ENCODE assay signal across 11 cellular contexts in genomic region chr20:35661908-35662307, GRCh38. TPM values are rescaled to one million over a fixed set of nuclear protein-coding genes. Genes with fewer than 3 reads are reported as not detected.
DNase-seq lines count a peak whose midpoint lies in the region; ATAC-seq, FAIRE-seq and TF ChIP-seq lines count a peak whose summit lies in the region.
"Had no signal": no experiment of that assay in that cellular context is flagged by ENCODE, and none has a peak within 500 bp of the region (broad histone marks: within the 10 kb centered on the region; RNA-seq: fewer than 3 reads in every experiment).

No MANE protein-coding gene starts in this region.

- TF ChIP-seq POLR2A in HepG2 (IDR thresholded peaks at IDR 0.05; ENCODE audit: insufficient read depth in 1 of 2, low read depth in 2 of 2, low read length in 2 of 2), result no peak

- peaks cover 78% of the 10 kb centered on the region for H3K79me2 ChIP-seq in HepG2 (ENCODE audit: insufficient read depth, low read length)

- ATAC-seq in left cardiac atrium (no peak), HepG2 (no peak), upper lobe of right lung (no peak), GM18907 (IDR thresholded peaks at IDR 0.05; ENCODE audit: unreplicated experiment) (no peak)
- no peak for ATAC-seq in activated naive CD8-positive, alpha-beta T cell treated with anti-CD3 and anti-CD28 coated beads, Interleukin-2, amount 50 U/mL, for 24 hours

- TF ChIP-seq EP300 in HepG2 (IDR thresholded peaks at IDR 0.05; ENCODE audit: low read depth in 2 of 2, low read length in 2 of 2), result no peak
- TF ChIP-seq EP300 in HepG2 (CRISPR knock-in tag; IDR thresholded peaks at IDR 0.05; ENCODE audit: borderline replicate concordance), result no peak

- 34% methylated on average over 3 of the region's 3 CpGs for WGBS in HepG2 (ENCODE audit: low lambda C conversion rate)

- BruUV-seq in HepG2 (replicated peaks; lab: Mats Ljungman, UMichigan), result no TSS peak

- H3K9me3 ChIP-seq in left ventricle myocardium inferior (replicated peaks), result no peaks in the 10 kb centered on the region
- no peaks in the 10 kb centered on the region for H3K9me3 ChIP-seq in HepG2 (ENCODE audit: low read length)
- H3K9me3 ChIP-seq in upper lobe of right lung, result no peaks in the 10 kb centered on the region

- H3K27ac Mint-ChIP-seq in activated naive CD8-positive, alpha-beta T cell treated with anti-CD3 and anti-CD28 coated beads, Interleukin-2, amount 50 U/mL, for 24 hours, result peak overlapping the region; percentile 98

- in situ Hi-C loops in HepG2 (cut with HindIII; ENCODE audit: extremely low pct_ligation_motif_present, low pct_unique_long_range_greater_than_20kb), result loop anchor here (5.0 kb wide), 1 partner anchor 45 kb away; the partner anchor contains the start of gene SPAG4

- peaks cover 63% of the 10 kb centered on the region for H3K4me1 Mint-ChIP-seq in activated naive CD8-positive, alpha-beta T cell treated with anti-CD3 and anti-CD28 coated beads, Interleukin-2, amount 50 U/mL, for 24 hours

- H3K4me3 ChIP-seq in left ventricle myocardium inferior, result peak overlapping the region; percentile 86
- peak overlapping the region; percentile 76 to 99 (median 79); a peak in 5 of 6 replicates for H3K4me3 ChIP-seq in HepG2 (replicated peaks in 1 of 3; ENCODE audit: insufficient read depth in 1 of 3, low read depth in 2 of 3, low read length in 3 of 3)
- peak overlapping the region; percentile 90 for H3K4me3 ChIP-seq in upper lobe of right lung

- peak overlapping the region; percentile 99 for H3K9ac ChIP-seq in HepG2 (ENCODE audit: insufficient read depth, low read depth, low read length)

- no peaks in the 10 kb centered on the region for H3K9me3 Mint-ChIP-seq in activated naive CD8-positive, alpha-beta T cell treated with anti-CD3 and anti-CD28 coated beads, Interleukin-2, amount 50 U/mL, for 24 hours

- peak overlapping the region; percentile 80 for H3K4me3 Mint-ChIP-seq in activated naive CD8-positive, alpha-beta T cell treated with anti-CD3 and anti-CD28 coated beads, Interleukin-2, amount 50 U/mL, for 24 hours

- no peaks in the 10 kb centered on the region for H3K27me3 ChIP-seq in left ventricle myocardium inferior (ENCODE audit: low read depth)
- no peaks in the 10 kb centered on the region; a peak in 1 of 5 replicates for H3K27me3 ChIP-seq in HepG2 (ENCODE audit: control insufficient read depth in 1 of 2, insufficient read depth in 2 of 2, low read length in 2 of 2)
- no peaks in the 10 kb centered on the region for H3K27me3 ChIP-seq in upper lobe of right lung

- peaks cover 46% of the 10 kb centered on the region for H3K36me3 Mint-ChIP-seq in activated naive CD8-positive, alpha-beta T cell treated with anti-CD3 and anti-CD28 coated beads, Interleukin-2, amount 50 U/mL, for 24 hours (ENCODE audit: low read depth)

- intact Hi-C loops in left ventricle myocardium inferior (cut with micrococcal nuclease), result no loop called here
- intact Hi-C loops in left cardiac atrium (cut with DNase I), result loop anchor here in 1 of 2 donors (5.0 kb wide), 1 partner anchor 45 kb away; the partner anchor contains the start of gene SPAG4
- intact Hi-C loops in HepG2 (cut with micrococcal nuclease; ENCODE audit: unreplicated experiment), result no loop called here
- intact Hi-C loops in upper lobe of right lung (cut with DNase I), result no loop called here

- H3K36me3 ChIP-seq in left ventricle myocardium inferior, result no peaks in the 10 kb centered on the region
- peaks cover 0 to 7% of the 10 kb centered on the region in 2 experiments; a peak in 3 of 5 replicates for H3K36me3 ChIP-seq in HepG2 (replicated peaks in 1 of 2; ENCODE audit: control insufficient read depth in 1 of 2, insufficient read depth in 2 of 2, low read length in 2 of 2)
- no peaks in the 10 kb centered on the region for H3K36me3 ChIP-seq in upper lobe of right lung

- no peaks in the 10 kb centered on the region for H3K27me3 Mint-ChIP-seq in activated naive CD8-positive, alpha-beta T cell treated with anti-CD3 and anti-CD28 coated beads, Interleukin-2, amount 50 U/mL, for 24 hours

- POLR2A ChIA-PET in HepG2 (lab: Yijun Ruan, JAX), result interaction anchor here (2.5 kb wide), 1 partner anchor 81 kb away, joined by 20 read pairs; the partner anchor contains the start of gene RBM39

- H3K4me1 ChIP-seq in left ventricle myocardium inferior, result peaks cover 80% of the 10 kb centered on the region
- H3K4me1 ChIP-seq in HepG2 (ENCODE audit: insufficient read depth, low read length), result peaks cover 64% of the 10 kb centered on the region
- peaks cover 55% of the 10 kb centered on the region for H3K4me1 ChIP-seq in upper lobe of right lung

- H4K20me1 ChIP-seq in HepG2 (ENCODE audit: insufficient read depth, low read length), result peaks cover 70% of the 10 kb centered on the region

- no peak overlapping the region for H3K27ac ChIP-seq in left ventricle myocardium inferior (replicated peaks)
- peak overlapping the region; percentile 10 for H3K27ac ChIP-seq in HepG2 (ENCODE audit: extremely low read length, insufficient read depth, low read length)
- H3K27ac ChIP-seq in upper lobe of right lung, result no peak overlapping the region

- CTCF ChIA-PET in HepG2 (lab: Yijun Ruan, JAX; ENCODE audit: low intra/inter-chr PET ratio, low total read pairs), result no interaction called here

- no peak for FAIRE-seq in HepG2 (lab: Jason Lieb, UNC)
- FAIRE-seq: TTC549 had no signal

- no peak for TF ChIP-seq CTCF in left ventricle myocardium inferior (IDR thresholded peaks at IDR 0.05; ENCODE audit: borderline replicate concordance)
- no peak for TF ChIP-seq CTCF in HepG2 (CRISPR knock-in tag; IDR thresholded peaks at IDR 0.05)
- TF ChIP-seq CTCF in upper lobe of right lung (IDR thresholded peaks at IDR 0.05), result no peak

- peak overlapping the region; percentile 95 for H3K4me2 ChIP-seq in HepG2 (ENCODE audit: low read depth, low read length)

- no peak for TF ChIP-seq RAD21 in HepG2 (CRISPR knock-in tag; IDR thresholded peaks at IDR 0.05)

- DNase-seq in left ventricle myocardium inferior (no peak), left cardiac atrium (no peak), HepG2 (ENCODE audit: low spot score) (no peak), upper lobe of right lung (no peak), NCI-H2227 treated with DMSO at 0.1 percent for 48 hours (lab: John Stamatoyannopoulos, UW) (no peak), NOMO-1 treated with DMSO at 0.1 percent for 48 hours (lab: John Stamatoyannopoulos, UW; ENCODE audit: unreplicated experiment) (no peak)
- no peak for DNase-seq in activated naive CD8-positive, alpha-beta T cell treated with anti-CD3 and anti-CD28 coated beads, Interleukin-2, amount 50 U/mL, for 24 hours
- DNase-seq: erythroblast; stimulated activated CD4-positive, alpha-beta T cell treated with anti-CD3 and anti-CD28 coated beads, Interleukin-12 subunit alpha, Interleukin-12 subunit beta, amount 100 ng/mL, for 4 hours had no signal

- H2AFZ ChIP-seq in HepG2 (ENCODE audit: low read length), result no peak overlapping the region

RNA-seq across cellular contexts. Expression of gene CPNE1, which starts 2.8 kb away (rescaled TPM):
- total RNA-seq in left ventricle myocardium inferior, result 47.3 TPM
- 10 to 100 TPM; 69.1 to 84.1 TPM for total RNA-seq in left cardiac atrium
- total RNA-seq in HepG2 (2016; rRNA removed; fragmentation: Illumina TruSeq; extraction: Trizol), result 431 and 439 TPM in 2 replicates
- 101 and 106 TPM in 2 replicates for total RNA-seq in HepG2 (2016; cell fraction: cytosol; rRNA removed; fragmentation: Illumina TruSeq; extraction: Trizol; ENCODE audit: low read depth)
- total RNA-seq in HepG2 (2016; cell fraction: insoluble cytoplasmic fraction; rRNA removed; fragmentation: Illumina TruSeq; extraction: Trizol), result 375 and 428 TPM in 2 replicates
- 226 and 229 TPM in 2 replicates for total RNA-seq in HepG2 (2016; cell fraction: membrane; rRNA removed; fragmentation: Illumina TruSeq; extraction: Trizol)
- total RNA-seq in HepG2 (2016; cell fraction: nucleus; rRNA removed; fragmentation: Illumina TruSeq; extraction: Trizol), result 227 and 285 TPM in 2 replicates
- polyA plus RNA-seq in HepG2 (2011; rRNA removed), result 369 and 408 TPM in 2 replicates
- polyA plus RNA-seq in HepG2 (2011; cell fraction: cytosol; rRNA removed), result 458 and 619 TPM in 2 replicates
- polyA plus RNA-seq in HepG2 (2011; cell fraction: nucleus; rRNA removed), result 810 and 933 TPM in 2 replicates
- polyA plus RNA-seq in HepG2 (2012), result 457 and 478 TPM in 2 replicates
- 121 and 137 TPM in 2 replicates for polyA plus RNA-seq in HepG2 (2016; cell fraction: cytosol; fragmentation: Illumina TruSeq; extraction: Trizol; ENCODE audit: low read depth)
- polyA plus RNA-seq in HepG2 (2016; cell fraction: insoluble cytoplasmic fraction; fragmentation: Illumina TruSeq; extraction: Trizol; ENCODE audit: low read depth), result 374 and 508 TPM in 2 replicates
- polyA plus RNA-seq in HepG2 (2016; cell fraction: membrane; fragmentation: Illumina TruSeq; extraction: Trizol; ENCODE audit: low read depth), result 213 and 247 TPM in 2 replicates
- 541 and 549 TPM in 2 replicates for polyA plus RNA-seq in HepG2 (2016; cell fraction: nucleus; fragmentation: Illumina TruSeq; extraction: Trizol; ENCODE audit: insufficient read depth, low read depth)
- 283 and 707 TPM in 2 replicates for polyA minus RNA-seq in HepG2 (2011; rRNA and poly(A)+ RNA removed; ENCODE audit: low replicate concordance)
- 243 and 283 TPM in 2 replicates for polyA minus RNA-seq in HepG2 (2011; cell fraction: cytosol; rRNA and poly(A)+ RNA removed)
- 258 and 260 TPM in 2 replicates for polyA minus RNA-seq in HepG2 (2011; cell fraction: nucleus; rRNA and poly(A)+ RNA removed)
- 179 TPM for total RNA-seq in upper lobe of right lung

RNA-seq across cellular contexts. Expression of gene RBM12, which starts 2.8 kb away (rescaled TPM):
- total RNA-seq in left ventricle myocardium inferior, result 46.2 TPM
- total RNA-seq in left cardiac atrium, result 10 to 100 TPM; 44.6 to 62.7 TPM
- 104 and 111 TPM in 2 replicates for total RNA-seq in HepG2 (2016; rRNA removed; fragmentation: Illumina TruSeq; extraction: Trizol)
- 14.8 and 16.3 TPM in 2 replicates for total RNA-seq in HepG2 (2016; cell fraction: cytosol; rRNA removed; fragmentation: Illumina TruSeq; extraction: Trizol; ENCODE audit: low read depth)
- 99.0 and 104 TPM in 2 replicates for total RNA-seq in HepG2 (2016; cell fraction: insoluble cytoplasmic fraction; rRNA removed; fragmentation: Illumina TruSeq; extraction: Trizol)
- 35.0 and 42.5 TPM in 2 replicates for total RNA-seq in HepG2 (2016; cell fraction: membrane; rRNA removed; fragmentation: Illumina TruSeq; extraction: Trizol)
- 73.6 and 78.3 TPM in 2 replicates for total RNA-seq in HepG2 (2016; cell fraction: nucleus; rRNA removed; fragmentation: Illumina TruSeq; extraction: Trizol)
- 84.9 and 97.9 TPM in 2 replicates for polyA plus RNA-seq in HepG2 (2011; rRNA removed)
- 68.6 and 77.9 TPM in 2 replicates for polyA plus RNA-seq in HepG2 (2011; cell fraction: cytosol; rRNA removed)
- polyA plus RNA-seq in HepG2 (2011; cell fraction: nucleus; rRNA removed), result 101 and 129 TPM in 2 replicates
- 41.4 and 42.7 TPM in 2 replicates for polyA plus RNA-seq in HepG2 (2012)
- polyA plus RNA-seq in HepG2 (2016; cell fraction: cytosol; fragmentation: Illumina TruSeq; extraction: Trizol; ENCODE audit: low read depth), result 1.7 and 2.2 TPM in 2 replicates
- polyA plus RNA-seq in HepG2 (2016; cell fraction: insoluble cytoplasmic fraction; fragmentation: Illumina TruSeq; extraction: Trizol; ENCODE audit: low read depth), result 58.1 and 68.5 TPM in 2 replicates
- polyA plus RNA-seq in HepG2 (2016; cell fraction: membrane; fragmentation: Illumina TruSeq; extraction: Trizol; ENCODE audit: low read depth), result 8.8 and 10.1 TPM in 2 replicates
- polyA plus RNA-seq in HepG2 (2016; cell fraction: nucleus; fragmentation: Illumina TruSeq; extraction: Trizol; ENCODE audit: insufficient read depth, low read depth), result 74.6 and 75.6 TPM in 2 replicates
- 373 and 464 TPM in 2 replicates for polyA minus RNA-seq in HepG2 (2011; rRNA and poly(A)+ RNA removed; ENCODE audit: low replicate concordance)
- 67.4 and 80.5 TPM in 2 replicates for polyA minus RNA-seq in HepG2 (2011; cell fraction: cytosol; rRNA and poly(A)+ RNA removed)
- polyA minus RNA-seq in HepG2 (2011; cell fraction: nucleus; rRNA and poly(A)+ RNA removed), result 128 and 140 TPM in 2 replicates
- total RNA-seq in upper lobe of right lung, result 72.5 TPM

RNA-seq across cellular contexts. Expression of gene NFS1, which starts 37.2 kb away (rescaled TPM):
- total RNA-seq in left ventricle myocardium inferior (60.8 TPM), left cardiac atrium (10 to 100 TPM; 33.6 to 36.8 TPM), HepG2 (2016; rRNA removed; fragmentation: Illumina TruSeq; extraction: Trizol) (88.1 and 94.4 TPM in 2 replicates), upper lobe of right lung (19.5 TPM)
- total RNA-seq in HepG2 (2016; cell fraction: cytosol; rRNA removed; fragmentation: Illumina TruSeq; extraction: Trizol; ENCODE audit: low read depth), result 7.6 and 8.7 TPM in 2 replicates
- total RNA-seq in HepG2 (2016; cell fraction: insoluble cytoplasmic fraction; rRNA removed; fragmentation: Illumina TruSeq; extraction: Trizol), result 82.1 and 92.4 TPM in 2 replicates
- total RNA-seq in HepG2 (2016; cell fraction: membrane; rRNA removed; fragmentation: Illumina TruSeq; extraction: Trizol), result 25.4 and 28.4 TPM in 2 replicates
- total RNA-seq in HepG2 (2016; cell fraction: nucleus; rRNA removed; fragmentation: Illumina TruSeq; extraction: Trizol), result 45.9 and 47.9 TPM in 2 replicates
- 61.8 and 65.9 TPM in 2 replicates for polyA plus RNA-seq in HepG2 (2011; rRNA removed)
- polyA plus RNA-seq in HepG2 (2011; cell fraction: cytosol; rRNA removed), result 56.2 and 69.5 TPM in 2 replicates
- polyA plus RNA-seq in HepG2 (2011; cell fraction: nucleus; rRNA removed), result 70.7 and 72.8 TPM in 2 replicates
- polyA plus RNA-seq in HepG2 (2012), result 36.7 and 39.1 TPM in 2 replicates
- 6.5 and 6.6 TPM in 2 replicates for polyA plus RNA-seq in HepG2 (2016; cell fraction: cytosol; fragmentation: Illumina TruSeq; extraction: Trizol; ENCODE audit: low read depth)
- polyA plus RNA-seq in HepG2 (2016; cell fraction: insoluble cytoplasmic fraction; fragmentation: Illumina TruSeq; extraction: Trizol; ENCODE audit: low read depth), result 86.7 and 90.3 TPM in 2 replicates
- 16.6 and 16.9 TPM in 2 replicates for polyA plus RNA-seq in HepG2 (2016; cell fraction: membrane; fragmentation: Illumina TruSeq; extraction: Trizol; ENCODE audit: low read depth)
- 69.1 and 70.6 TPM in 2 replicates for polyA plus RNA-seq in HepG2 (2016; cell fraction: nucleus; fragmentation: Illumina TruSeq; extraction: Trizol; ENCODE audit: insufficient read depth, low read depth)
- 67.9 and 114 TPM in 2 replicates for polyA minus RNA-seq in HepG2 (2011; rRNA and poly(A)+ RNA removed; ENCODE audit: low replicate concordance)
- 23.0 and 27.1 TPM in 2 replicates for polyA minus RNA-seq in HepG2 (2011; cell fraction: cytosol; rRNA and poly(A)+ RNA removed)
- 20.9 and 23.7 TPM in 2 replicates for polyA minus RNA-seq in HepG2 (2011; cell fraction: nucleus; rRNA and poly(A)+ RNA removed)

RNA-seq across cellular contexts. Expression of gene ROMO1, which starts 37.3 kb away (rescaled TPM):
- total RNA-seq in left ventricle myocardium inferior (210 TPM), left cardiac atrium (100 to 1,000 TPM; 172 to 184 TPM), HepG2 (2016; rRNA removed; fragmentation: Illumina TruSeq; extraction: Trizol) (636 and 726 TPM in 2 replicates), upper lobe of right lung (77.9 TPM)
- 328 and 530 TPM in 2 replicates for total RNA-seq in HepG2 (2016; cell fraction: cytosol; rRNA removed; fragmentation: Illumina TruSeq; extraction: Trizol; ENCODE audit: low read depth)
- 687 and 846 TPM in 2 replicates for total RNA-seq in HepG2 (2016; cell fraction: insoluble cytoplasmic fraction; rRNA removed; fragmentation: Illumina TruSeq; extraction: Trizol)
- total RNA-seq in HepG2 (2016; cell fraction: membrane; rRNA removed; fragmentation: Illumina TruSeq; extraction: Trizol), result 460 and 632 TPM in 2 replicates
- 223 and 226 TPM in 2 replicates for total RNA-seq in HepG2 (2016; cell fraction: nucleus; rRNA removed; fragmentation: Illumina TruSeq; extraction: Trizol)
- polyA plus RNA-seq in HepG2 (2011; rRNA removed), result 688 and 755 TPM in 2 replicates
- 1,254 and 1,646 TPM in 2 replicates for polyA plus RNA-seq in HepG2 (2011; cell fraction: cytosol; rRNA removed)
- polyA plus RNA-seq in HepG2 (2011; cell fraction: nucleus; rRNA removed), result 503 and 546 TPM in 2 replicates
- 282 and 451 TPM in 2 replicates for polyA plus RNA-seq in HepG2 (2012)
- 292 and 453 TPM in 2 replicates for polyA plus RNA-seq in HepG2 (2016; cell fraction: cytosol; fragmentation: Illumina TruSeq; extraction: Trizol; ENCODE audit: low read depth)
- 479 and 541 TPM in 2 replicates for polyA plus RNA-seq in HepG2 (2016; cell fraction: insoluble cytoplasmic fraction; fragmentation: Illumina TruSeq; extraction: Trizol; ENCODE audit: low read depth)
- polyA plus RNA-seq in HepG2 (2016; cell fraction: membrane; fragmentation: Illumina TruSeq; extraction: Trizol; ENCODE audit: low read depth), result 317 and 387 TPM in 2 replicates
- 282 and 344 TPM in 2 replicates for polyA plus RNA-seq in HepG2 (2016; cell fraction: nucleus; fragmentation: Illumina TruSeq; extraction: Trizol; ENCODE audit: insufficient read depth, low read depth)
- 60.0 and 169 TPM in 2 replicates for polyA minus RNA-seq in HepG2 (2011; rRNA and poly(A)+ RNA removed; ENCODE audit: low replicate concordance)
- polyA minus RNA-seq in HepG2 (2011; cell fraction: cytosol; rRNA and poly(A)+ RNA removed), result 79.8 and 108 TPM in 2 replicates
- 30.8 and 37.7 TPM in 2 replicates for polyA minus RNA-seq in HepG2 (2011; cell fraction: nucleus; rRNA and poly(A)+ RNA removed)

RNA-seq across cellular contexts. Expression of gene SPAG4, which starts 46.3 kb away (rescaled TPM):
- total RNA-seq in left ventricle myocardium inferior, result 2.3 TPM
- 1 to 10 TPM; 2.5 to 6.0 TPM for total RNA-seq in left cardiac atrium
- total RNA-seq in HepG2 (2016; rRNA removed; fragmentation: Illumina TruSeq; extraction: Trizol), result 2.5 and 5.8 TPM in 2 replicates
- total RNA-seq in HepG2 (2016; cell fraction: cytosol; rRNA removed; fragmentation: Illumina TruSeq; extraction: Trizol; ENCODE audit: low read depth), result 2.5 and 4.4 TPM in 2 replicates
- 4.1 and 5.3 TPM in 2 replicates for total RNA-seq in HepG2 (2016; cell fraction: insoluble cytoplasmic fraction; rRNA removed; fragmentation: Illumina TruSeq; extraction: Trizol)
- total RNA-seq in HepG2 (2016; cell fraction: membrane; rRNA removed; fragmentation: Illumina TruSeq; extraction: Trizol), result 3.0 and 4.9 TPM in 2 replicates
- total RNA-seq in HepG2 (2016; cell fraction: nucleus; rRNA removed; fragmentation: Illumina TruSeq; extraction: Trizol), result 3.3 and 6.5 TPM in 2 replicates
- polyA plus RNA-seq in HepG2 (2011; rRNA removed), result 137 and 149 TPM in 2 replicates
- polyA plus RNA-seq in HepG2 (2011; cell fraction: cytosol; rRNA removed), result 115 and 170 TPM in 2 replicates
- polyA plus RNA-seq in HepG2 (2011; cell fraction: nucleus; rRNA removed), result 334 and 438 TPM in 2 replicates
- 64.5 and 105 TPM in 2 replicates for polyA plus RNA-seq in HepG2 (2012)
- 3.0 and 3.3 TPM in 2 replicates for polyA plus RNA-seq in HepG2 (2016; cell fraction: cytosol; fragmentation: Illumina TruSeq; extraction: Trizol; ENCODE audit: low read depth)
- 2.3 and 4.7 TPM in 2 replicates for polyA plus RNA-seq in HepG2 (2016; cell fraction: insoluble cytoplasmic fraction; fragmentation: Illumina TruSeq; extraction: Trizol; ENCODE audit: low read depth)
- 3.0 TPM in 2 replicates for polyA plus RNA-seq in HepG2 (2016; cell fraction: membrane; fragmentation: Illumina TruSeq; extraction: Trizol; ENCODE audit: low read depth)
- 9.7 and 14.0 TPM in 2 replicates for polyA plus RNA-seq in HepG2 (2016; cell fraction: nucleus; fragmentation: Illumina TruSeq; extraction: Trizol; ENCODE audit: insufficient read depth, low read depth)
- polyA minus RNA-seq in HepG2 (2011; rRNA and poly(A)+ RNA removed; ENCODE audit: low replicate concordance), result 2.7 and 72.2 TPM in 2 replicates
- 33.7 and 35.8 TPM in 2 replicates for polyA minus RNA-seq in HepG2 (2011; cell fraction: cytosol; rRNA and poly(A)+ RNA removed)
- 26.8 and 32.9 TPM in 2 replicates for polyA minus RNA-seq in HepG2 (2011; cell fraction: nucleus; rRNA and poly(A)+ RNA removed)
- 2.9 TPM for total RNA-seq in upper lobe of right lung
